In genomic region chr13:97194473-97194872, GRCh38 we compare ENCODE assay signal across 14 cellular contexts. TPM values are rescaled to one million over a fixed set of nuclear protein-coding genes. Genes with fewer than 3 reads are reported as not detected.
DNase-seq lines count a peak whose midpoint lies in the region; ATAC-seq and TF ChIP-seq lines count a peak whose summit lies in the region.
"Had no signal": no experiment of that assay in that cellular context is flagged by ENCODE, and none has a peak within 500 bp of the region (broad histone marks: within the 10 kb centered on the region; RNA-seq: fewer than 3 reads in every experiment).

No MANE protein-coding gene starts in this region.

- ATAC-seq in HG02623 (IDR thresholded peaks at IDR 0.05; ENCODE audit: unreplicated experiment) = no peak
- ATAC-seq: heart left ventricle had no signal

- no peak for TF ChIP-seq POLR2A in stomach (IDR thresholded peaks at IDR 0.05)

- H3K9me3 ChIP-seq in stomach = no peaks in the 10 kb centered on the region
- H3K9me3 ChIP-seq: heart left ventricle, spleen had no signal

- intact Hi-C loops in stomach (cut with DNase I; ENCODE audit: low total_unique reads) = no loop called here

- DNase-seq in ELR (ENCODE audit: low read depth) (peak; percentile 87), RPMI7951 (ENCODE audit: low read depth) (peak; percentile 85), epithelial cell of esophagus (ENCODE audit: low read depth) (peak; percentile 74), non-pigmented ciliary epithelial cell (ENCODE audit: low read depth) (peak; percentile 63), NCI-H1436 (lab: John Stamatoyannopoulos, UW) (no peak), iPS-NIHi11 (ENCODE audit: low spot score) (no peak), stomach (no peak)
- DNase-seq: activated CD4-positive, alpha-beta T cell treated with anti-CD3 and anti-CD28 coated beads, Interleukin-2, amount 50 U/mL, for 4 hours; activated gamma-delta T cell; CD4-positive, alpha-beta T cell; cortex of kidney; heart left ventricle; spleen had no signal

- TF ChIP-seq CTCF in epithelial cell of esophagus (IDR thresholded peaks at IDR 0.05; ENCODE audit: insufficient read depth, low read depth, low read length, missing control alignments) (no peak), stomach (IDR thresholded peaks at IDR 0.05) (no peak)

- no peak for TF ChIP-seq EP300 in stomach (IDR thresholded peaks at IDR 0.05)

- no peaks in the 10 kb centered on the region for H3K36me3 ChIP-seq in stomach
- H3K36me3 ChIP-seq: heart left ventricle, spleen had no signal

- no peak overlapping the region for H3K27ac ChIP-seq in stomach
- H3K27ac ChIP-seq: heart left ventricle, spleen had no signal

- H3K4me3 ChIP-seq in epithelial cell of esophagus (ENCODE audit: low read length) (no peak overlapping the region), stomach (no peak overlapping the region)
- H3K4me3 ChIP-seq: heart left ventricle, spleen had no signal

- 63 to 71% (median 69%) methylated on average over 6 of the region's 6 CpGs for WGBS in stomach, 5 donors

- peaks cover 0 to 20% (median 4%) of the 10 kb centered on the region in 4 donors for H3K4me1 ChIP-seq in stomach
- H3K4me1 ChIP-seq: spleen had no signal

- no peaks in the 10 kb centered on the region for H3K27me3 ChIP-seq in stomach
- H3K27me3 ChIP-seq: heart left ventricle had no signal

RNA-seq across cellular contexts. Expression of gene MBNL2, which starts 27.7 kb away (rescaled TPM):
- 40.8 and 49.4 TPM in 2 replicates for total RNA-seq in RPMI7951 (2014; rRNA removed; shearing (Covaris generic))
- total RNA-seq in stomach = 10 to 100 TPM; 23.9 to 74.5 (median 50.0) TPM
- 10 to 100 TPM in 2 of 3 donors, 1 to 10 TPM in 1; 8.3 to 17.6 (median 15.9) TPM for polyA plus RNA-seq in stomach

Comparison
In these comparisons a context has a peak if more than half of its experiments do, and no peak if none do; other contexts are left out.
1. DNase-seq: peak in ELR (single experiment), RPMI7951 (single experiment), epithelial cell of esophagus (single experiment) and non-pigmented ciliary epithelial cell (single experiment); none in NCI-H1436 (single experiment), iPS-NIHi11 (single experiment) and stomach (single experiment).